1 cellular context compared by ENCODE assay signal in genomic region chr2:34365937-34366336, GRCh38.
TF ChIP-seq lines count a peak whose summit lies in the region.

No MANE protein-coding gene starts in this region.

TF ChIP-seq in GM12891, 5 proteins besides CTCF, POLR2A, EP300 and RAD21:
- TF ChIP-seq SPI1 (IDR thresholded peaks at IDR 0.05; ENCODE audit: low read depth, low read length) (no peak), PAX5 (IDR thresholded peaks at IDR 0.05; ENCODE audit: insufficient read depth, low read length, severe bottlenecking) (no peak), POLR2AphosphoS5 (IDR thresholded peaks at IDR 0.05; ENCODE audit: low read depth, low read length) (no peak), POU2F2 (IDR thresholded peaks at IDR 0.05; ENCODE audit: low read depth, low read length) (no peak), TAF1 (IDR thresholded peaks at IDR 0.05; ENCODE audit: low read depth, low read length) (no peak)
